ENCODE assay signal across 21 cellular contexts in the genomic region with DNA sequence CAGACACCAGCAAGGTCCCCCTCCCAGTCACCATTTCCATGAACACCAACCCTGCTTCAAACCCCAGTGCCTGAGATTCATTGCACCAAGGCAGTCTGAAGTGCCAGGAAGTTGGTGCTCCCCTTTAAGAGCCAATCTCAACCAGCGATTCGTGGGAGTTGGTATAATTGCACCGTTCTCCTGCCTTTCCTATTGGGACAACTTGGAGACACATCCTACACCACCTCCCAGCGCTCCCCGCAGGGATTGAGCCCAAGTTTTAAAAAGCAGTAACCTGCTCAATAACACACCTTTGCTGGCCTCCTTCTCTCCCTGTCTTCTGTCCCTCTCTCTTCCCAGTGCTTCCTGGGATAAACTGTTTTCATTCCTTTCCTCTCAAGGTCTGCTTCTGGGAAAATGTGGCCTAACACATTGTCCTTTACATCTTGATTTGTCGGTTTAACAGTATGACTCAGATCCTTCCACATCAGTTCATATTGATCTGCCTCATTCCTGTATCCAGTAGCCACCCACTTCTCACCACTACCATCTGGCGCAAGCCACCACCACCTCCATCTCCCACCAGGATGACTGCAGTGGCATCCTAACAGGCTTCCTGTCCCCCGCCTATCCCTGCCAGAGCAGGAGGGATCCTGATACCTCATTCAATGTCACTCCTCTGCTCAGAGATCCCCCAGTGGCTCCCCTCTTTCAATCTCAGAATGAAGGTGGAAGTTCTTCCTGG. TPM values are rescaled to one million over a fixed set of nuclear protein-coding genes. Genes with fewer than 3 reads are reported as not detected.
DNase-seq lines count a peak whose midpoint lies in the region; ATAC-seq and TF ChIP-seq lines count a peak whose summit lies in the region.
"Had no signal": no experiment of that assay in that cellular context is flagged by ENCODE, and none has a peak within 500 bp of the region (broad histone marks: within the 10 kb centered on the region; RNA-seq: fewer than 3 reads in every experiment).

No MANE protein-coding gene starts in this region.

- POLR2A ChIA-PET in activated CD8-positive, alpha-beta T cell treated with anti-CD3 and anti-CD28 coated beads, Interleukin-2, amount 10 ng/mL, durations not matched to agents 7 days and 5 days (lab: Charles Lee): no interaction called here
- POLR2A ChIA-PET in activated CD8-positive, alpha-beta T cell treated with anti-CD3 and anti-CD28 coated beads for 36 hours (lab: Charles Lee): no interaction called here

- H3K27me3 ChIP-seq in esophagus muscularis mucosa: no peaks in the 10 kb centered on the region

- H3K4me1 Mint-ChIP-seq in activated CD8-positive, alpha-beta T cell treated with anti-CD3 and anti-CD28 coated beads, Interleukin-2, amount 10 ng/mL, durations not matched to agents 7 days and 5 days (ENCODE audit: low read depth): no peaks in the 10 kb centered on the region
- no peaks in the 10 kb centered on the region for H3K4me1 Mint-ChIP-seq in activated CD8-positive, alpha-beta T cell treated with anti-CD3 and anti-CD28 coated beads for 36 hours (ENCODE audit: low read depth)

- TF ChIP-seq EP300 in esophagus muscularis mucosa (IDR thresholded peaks at IDR 0.05): no peak

- peaks cover 0 to 7% (median 0%) of the 10 kb centered on the region in 4 donors for H3K4me1 ChIP-seq in esophagus muscularis mucosa
- H3K4me1 ChIP-seq: HAP-1 had no signal

- H3K27me3 Mint-ChIP-seq in activated CD8-positive, alpha-beta T cell treated with anti-CD3 and anti-CD28 coated beads, Interleukin-2, amount 10 ng/mL, durations not matched to agents 7 days and 5 days (ENCODE audit: low read depth): peaks cover 20% of the 10 kb centered on the region
- H3K27me3 Mint-ChIP-seq in activated CD8-positive, alpha-beta T cell treated with anti-CD3 and anti-CD28 coated beads for 36 hours: peaks cover 16% of the 10 kb centered on the region

- H3K4me3 Mint-ChIP-seq in activated CD8-positive, alpha-beta T cell treated with anti-CD3 and anti-CD28 coated beads, Interleukin-2, amount 10 ng/mL, durations not matched to agents 7 days and 5 days: no peak overlapping the region
- H3K4me3 Mint-ChIP-seq in activated CD8-positive, alpha-beta T cell treated with anti-CD3 and anti-CD28 coated beads for 36 hours: no peak overlapping the region
- H3K4me3 Mint-ChIP-seq: CD8-positive, alpha-beta T cell had no signal

- no peaks in the 10 kb centered on the region for H3K36me3 ChIP-seq in esophagus muscularis mucosa
- H3K36me3 ChIP-seq: HAP-1 had no signal

- peak; percentile 12 for DNase-seq in activated CD8-positive, alpha-beta T cell treated with anti-CD3 and anti-CD28 coated beads, Interleukin-2, amount 10 ng/mL, durations not matched to agents 7 days and 5 days
- DNase-seq in activated CD8-positive, alpha-beta T cell treated with anti-CD3 and anti-CD28 coated beads for 36 hours: no peak
- DNase-seq in RPMI7951 (ENCODE audit: low read depth) (peak; percentile 79), esophagus muscularis mucosa (ENCODE audit: extremely low spot score) (peak; percentile 80), NCI-H774 (lab: John Stamatoyannopoulos, UW) (no peak)
- DNase-seq: 8988T; C1 segment of cervical spinal cord; CD8-positive, alpha-beta T cell; DND-41; GDM1; KG1; NCI-H1092; NCI-H1436 treated with DMSO at 0.1 percent for 48 hours; NCI-H2029; NCI-H2227 treated with DMSO at 0.1 percent for 48 hours; NCI-H510A had no signal

- H3K9me3 ChIP-seq in esophagus muscularis mucosa: peaks cover 0 to 4% (median 0%) of the 10 kb centered on the region in 4 donors
- H3K9me3 ChIP-seq: HAP-1 had no signal

- TF ChIP-seq POLR2A in esophagus muscularis mucosa (IDR thresholded peaks at IDR 0.05; ENCODE audit: low read depth): no peak

- TF ChIP-seq CTCF in activated CD8-positive, alpha-beta T cell treated with anti-CD3 and anti-CD28 coated beads for 36 hours (IDR thresholded peaks at IDR 0.05): no peak
- TF ChIP-seq CTCF in esophagus muscularis mucosa (IDR thresholded peaks at IDR 0.05): no peak

- WGBS in esophagus muscularis mucosa: 93% methylated on average over 8 of the region's 8 CpGs

- intact Hi-C loops in activated CD8-positive, alpha-beta T cell treated with anti-CD3 and anti-CD28 coated beads for 36 hours (cut with micrococcal nuclease): no loop called here
- intact Hi-C loops in esophagus muscularis mucosa (cut with DNase I): no loop called here

- no peak overlapping the region for H3K4me3 ChIP-seq in esophagus muscularis mucosa
- H3K4me3 ChIP-seq: HAP-1 had no signal

- H3K27ac Mint-ChIP-seq in activated CD8-positive, alpha-beta T cell treated with anti-CD3 and anti-CD28 coated beads, Interleukin-2, amount 10 ng/mL, durations not matched to agents 7 days and 5 days: no peak overlapping the region
- no peak overlapping the region for H3K27ac Mint-ChIP-seq in activated CD8-positive, alpha-beta T cell treated with anti-CD3 and anti-CD28 coated beads for 36 hours
- H3K27ac Mint-ChIP-seq: CD8-positive, alpha-beta T cell had no signal

- CTCF ChIA-PET in activated CD8-positive, alpha-beta T cell treated with anti-CD3 and anti-CD28 coated beads, Interleukin-2, amount 10 ng/mL, durations not matched to agents 7 days and 5 days (lab: Charles Lee): no interaction called here
- CTCF ChIA-PET in activated CD8-positive, alpha-beta T cell treated with anti-CD3 and anti-CD28 coated beads for 36 hours (lab: Charles Lee): no interaction called here

- no peaks in the 10 kb centered on the region for H3K9me3 Mint-ChIP-seq in activated CD8-positive, alpha-beta T cell treated with anti-CD3 and anti-CD28 coated beads, Interleukin-2, amount 10 ng/mL, durations not matched to agents 7 days and 5 days (ENCODE audit: insufficient read depth)
- H3K9me3 Mint-ChIP-seq in activated CD8-positive, alpha-beta T cell treated with anti-CD3 and anti-CD28 coated beads for 36 hours: peaks cover 2% of the 10 kb centered on the region

- H3K36me3 Mint-ChIP-seq in activated CD8-positive, alpha-beta T cell treated with anti-CD3 and anti-CD28 coated beads, Interleukin-2, amount 10 ng/mL, durations not matched to agents 7 days and 5 days (ENCODE audit: low read depth): no peaks in the 10 kb centered on the region
- H3K36me3 Mint-ChIP-seq in activated CD8-positive, alpha-beta T cell treated with anti-CD3 and anti-CD28 coated beads for 36 hours (ENCODE audit: low read depth): no peaks in the 10 kb centered on the region
- H3K36me3 Mint-ChIP-seq: CD8-positive, alpha-beta T cell had no signal

- H3K27ac ChIP-seq in esophagus muscularis mucosa (replicated peaks in 1 of 4): no peak overlapping the region

- ATAC-seq in activated CD8-positive, alpha-beta T cell treated with anti-CD3 and anti-CD28 coated beads, Interleukin-2, amount 10 ng/mL, durations not matched to agents 7 days and 5 days: no peak
- ATAC-seq in activated CD8-positive, alpha-beta T cell treated with anti-CD3 and anti-CD28 coated beads for 36 hours: no peak
- ATAC-seq in GM21528 (IDR thresholded peaks at IDR 0.05; ENCODE audit: low FRiP score, unreplicated experiment) (no peak), HG03378 (IDR thresholded peaks at IDR 0.05; ENCODE audit: unreplicated experiment) (no peak), GM19397 (IDR thresholded peaks at IDR 0.05; ENCODE audit: unreplicated experiment) (no peak)
- ATAC-seq: CD8-positive, alpha-beta T cell; SK-N-SH treated with all-trans-retinoic acid at 6 μM for 48 hours had no signal

RNA-seq across cellular contexts. Expression of gene HRH1, which starts 37.8 kb away (rescaled TPM):
- total RNA-seq in activated CD8-positive, alpha-beta T cell treated with anti-CD3 and anti-CD28 coated beads, Interleukin-2, amount 10 ng/mL, durations not matched to agents 7 days and 5 days: under 1 TPM; 0.18 to 0.29 TPM
- under 1 TPM; 0.34 to 0.59 TPM for total RNA-seq in activated CD8-positive, alpha-beta T cell treated with anti-CD3 and anti-CD28 coated beads for 36 hours
- 18.8 and 22.6 TPM in 2 replicates for total RNA-seq in RPMI7951 (2014; rRNA removed; shearing (Covaris generic))
- total RNA-seq in esophagus muscularis mucosa: 10 to 100 TPM in 1 of 4 donors, 1 to 10 TPM in 3; 3.7 to 15.9 (median 5.9) TPM
- total RNA-seq: CD8-positive, alpha-beta T cell had no signal

Comparison
In these comparisons a context has a peak if more than half of its experiments do, and no peak if none do; other contexts are left out.
1. DNase-seq: peak in activated CD8-positive, alpha-beta T cell treated with anti-CD3 and anti-CD28 coated beads, Interleukin-2, amount 10 ng/mL, durations not matched to agents 7 days and 5 days (single experiment), RPMI7951 (single experiment) and esophagus muscularis mucosa (single experiment); none in activated CD8-positive, alpha-beta T cell treated with anti-CD3 and anti-CD28 coated beads for 36 hours (single experiment) and NCI-H774 (single experiment).